12 cellular contexts compared by ENCODE assay signal in the genomic region with DNA sequence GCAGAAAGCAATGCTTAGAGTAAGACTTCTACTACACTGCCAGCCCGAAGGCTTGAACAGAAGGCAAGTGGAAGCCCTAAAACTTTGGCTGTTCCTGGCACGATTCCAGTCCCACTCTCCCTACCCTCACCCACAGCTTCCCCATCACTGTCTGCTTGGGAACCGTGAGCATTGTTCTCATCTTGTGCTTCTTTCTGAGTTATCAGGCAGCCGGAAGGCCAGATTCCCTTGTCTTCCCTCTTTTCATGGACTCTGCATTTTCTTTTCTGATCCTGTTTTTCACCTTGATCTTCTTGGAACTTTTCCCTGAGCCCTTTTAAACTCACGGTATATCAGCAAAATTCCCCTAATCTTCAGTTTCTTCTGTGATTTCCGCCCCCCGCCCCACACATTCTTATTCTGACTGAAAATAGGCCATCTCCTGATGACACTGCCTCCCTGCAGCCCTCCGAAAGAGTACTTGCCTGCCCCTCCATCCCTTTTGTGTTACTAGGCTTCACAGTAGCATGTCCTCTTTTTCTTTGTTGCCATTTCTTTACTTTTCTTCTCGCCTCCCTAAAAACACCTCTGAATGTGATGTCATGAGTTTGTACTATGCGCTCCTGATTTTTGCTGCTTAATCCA. TPM values are rescaled to one million over a fixed set of nuclear protein-coding genes. Genes with fewer than 3 reads are reported as not detected.
DNase-seq lines count a peak whose midpoint lies in the region.
"Had no signal": no experiment of that assay in that cellular context is flagged by ENCODE, and none has a peak within 500 bp of the region (broad histone marks: within the 10 kb centered on the region; RNA-seq: fewer than 3 reads in every experiment).

No MANE protein-coding gene starts in this region.

- no peak overlapping the region for H3K27ac Mint-ChIP-seq in activated naive CD4-positive, alpha-beta T cell treated with anti-CD3 and anti-CD28 coated beads, Interleukin-2, amount 50 U/mL, for 24 hours
- H3K27ac Mint-ChIP-seq: stimulated activated naive CD8-positive, alpha-beta T cell treated with anti-CD3 and anti-CD28 coated beads, Interleukin-15, Interleukin-2, amounts not matched to agents 100 ng/mL and 50 ng/mL, for 24 hours had no signal

- DNase-seq in activated naive CD4-positive, alpha-beta T cell treated with anti-CD3 and anti-CD28 coated beads, Interleukin-2, amount 50 U/mL, for 16 hours, result no peak
- DNase-seq in KBM-7 (peak; percentile 70), dermis blood vessel endothelial cell (peak; percentile 31), retina (peak; percentile 11), NCI-H774 (lab: John Stamatoyannopoulos, UW) (no peak), NK-92 (lab: John Stamatoyannopoulos, UW; ENCODE audit: unreplicated experiment) (no peak), SKM-1 treated with dmso at 0.1 percent for 144 hours (lab: John Stamatoyannopoulos, UW; ENCODE audit: unreplicated experiment) (no peak)
- DNase-seq: activated CD4-positive, alpha-beta T cell treated with anti-CD3 and anti-CD28 coated beads, Interleukin-2, amount 50 U/mL, for 1 hour; GF-D8; NCI-H510A had no signal

- no peaks in the 10 kb centered on the region for H3K9me3 Mint-ChIP-seq in activated naive CD4-positive, alpha-beta T cell treated with anti-CD3 and anti-CD28 coated beads, Interleukin-2, amount 50 U/mL, for 24 hours
- H3K9me3 Mint-ChIP-seq: stimulated activated naive CD8-positive, alpha-beta T cell treated with anti-CD3 and anti-CD28 coated beads, Interleukin-15, Interleukin-2, amounts not matched to agents 100 ng/mL and 50 ng/mL, for 24 hours had no signal

- peaks cover 51% of the 10 kb centered on the region for H3K4me1 Mint-ChIP-seq in activated naive CD4-positive, alpha-beta T cell treated with anti-CD3 and anti-CD28 coated beads, Interleukin-2, amount 50 U/mL, for 24 hours

- peak overlapping the region; percentile 3 for H3K4me3 Mint-ChIP-seq in activated naive CD4-positive, alpha-beta T cell treated with anti-CD3 and anti-CD28 coated beads, Interleukin-2, amount 50 U/mL, for 24 hours
- H3K4me3 Mint-ChIP-seq: stimulated activated naive CD8-positive, alpha-beta T cell treated with anti-CD3 and anti-CD28 coated beads, Interleukin-15, Interleukin-2, amounts not matched to agents 100 ng/mL and 50 ng/mL, for 24 hours had no signal

- in situ Hi-C loops in KBM-7 (cut with MboI; ENCODE audit: low pct_unique_long_range_greater_than_20kb, low sequenced_read_pairs), result no loop called here

- no peaks in the 10 kb centered on the region for H3K27me3 Mint-ChIP-seq in activated naive CD4-positive, alpha-beta T cell treated with anti-CD3 and anti-CD28 coated beads, Interleukin-2, amount 50 U/mL, for 24 hours
- H3K27me3 Mint-ChIP-seq: stimulated activated naive CD8-positive, alpha-beta T cell treated with anti-CD3 and anti-CD28 coated beads, Interleukin-15, Interleukin-2, amounts not matched to agents 100 ng/mL and 50 ng/mL, for 24 hours had no signal

- H3K36me3 Mint-ChIP-seq in activated naive CD4-positive, alpha-beta T cell treated with anti-CD3 and anti-CD28 coated beads, Interleukin-2, amount 50 U/mL, for 24 hours, result peaks cover 3% of the 10 kb centered on the region

RNA-seq across cellular contexts. Expression of a gene that starts 29.9 kb away (rescaled TPM):
- 14.0 and 24.6 TPM in 2 replicates for total RNA-seq in dermis blood vessel endothelial cell

Comparison
In these comparisons a context has a peak if more than half of its experiments do, and no peak if none do; other contexts are left out.
1. DNase-seq: peak in KBM-7 (single experiment), dermis blood vessel endothelial cell (single experiment) and retina (single experiment); none in activated naive CD4-positive, alpha-beta T cell treated with anti-CD3 and anti-CD28 coated beads, Interleukin-2, amount 50 U/mL, for 16 hours (single experiment), NCI-H774 (single experiment), NK-92 (single experiment) and SKM-1 treated with dmso at 0.1 percent for 144 hours (single experiment).